ENCODE assay signal across 7 cellular contexts in the genomic region with DNA sequence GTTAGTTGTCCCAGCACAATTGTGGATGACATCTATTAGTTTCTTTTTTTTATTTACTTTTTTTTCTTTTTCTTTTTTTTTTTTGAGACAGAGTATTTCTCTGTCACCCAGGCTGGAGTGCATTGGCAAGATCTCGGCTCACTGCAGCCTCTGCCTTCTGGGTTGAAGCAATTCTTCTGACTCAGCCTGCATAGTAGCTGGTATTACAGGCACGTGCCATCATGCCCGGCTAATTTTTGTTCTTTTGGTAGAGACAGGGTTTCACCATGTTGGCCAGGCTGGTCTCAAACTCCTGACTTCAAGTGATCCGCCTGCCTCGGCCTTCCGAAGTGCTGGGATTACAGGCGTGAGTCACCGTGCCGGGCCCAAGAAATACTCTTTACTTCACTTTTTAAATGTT. TPM values are rescaled to one million over a fixed set of nuclear protein-coding genes. Genes with fewer than 3 reads are reported as not detected.
DNase-seq lines count a peak whose midpoint lies in the region; ATAC-seq, FAIRE-seq and TF ChIP-seq lines count a peak whose summit lies in the region.
"Not testable (repeated sequence)": the region's sequence is repeated elsewhere in the genome, so short reads cannot be mapped to it uniquely, and the experiment has no call there.

No MANE protein-coding gene starts in this region.

- H3K4me3 Mint-ChIP-seq in immature natural killer cell = peak overlapping the region; percentile 5 to 53 (median 32)
- peak overlapping the region; percentile 52 for H3K4me3 Mint-ChIP-seq in neural crest cell

- 0 out of 2 replicates have a peak overlapping the region, but pooled peaks have one; percentile 30 for H2AFZ ChIP-seq in GM23248
- not testable (repeated sequence) for H2AFZ ChIP-seq in K562 (ENCODE audit: low read depth, low read length)

- peak; percentile 67 for DNase-seq in GM23248
- DNase-seq in RWPE1 (ENCODE audit: low spot score); K562 (ENCODE audit: extremely low read depth in 1 of 4, low spot score in 3 of 4); esophagus squamous epithelium (lab: John Stamatoyannopoulos, UW); immature natural killer cell; neural crest cell (ENCODE audit: low read depth, low spot score); thoracic aorta (ENCODE audit: low spot score): not testable (repeated sequence)

- POLR2A ChIA-PET in RWPE1 (lab: Yijun Ruan, JAX; ENCODE audit: low non-redundant PET) = not testable (repeated sequence)
- POLR2A ChIA-PET in K562 (lab: Yijun Ruan, JAX) = interaction anchor here (0.6 to 1.4 kb wide), 4 partner anchors 11 to 174 kb away, joined by 3 to 4 read pairs (median 4); no protein-coding TSS in a partner anchor

- CTCF ChIA-PET in RWPE1 (lab: Yijun Ruan, JAX); K562 (lab: Yijun Ruan, JAX; ENCODE audit: low intra/inter-chr PET ratio): not testable (repeated sequence)

- not testable (repeated sequence) for TF ChIP-seq RAD21 in K562 (CRISPR knock-in tag; conservative IDR thresholded peaks at IDR 0.05 in 1 of 2, IDR thresholded peaks at IDR 0.05 in 1 of 2)

- H3K4me2 ChIP-seq in GM23248 (ENCODE audit: unreplicated experiment) = peak overlapping the region; percentile 90
- H3K4me2 ChIP-seq in K562 (ENCODE audit: insufficient read depth, low read length) = not testable (repeated sequence)

- H3K36me3 Mint-ChIP-seq in immature natural killer cell (peaks cover 9 to 11% (median 10%) of the 10 kb centered on the region in 3 donors), neural crest cell (ENCODE audit: low read depth) (peaks cover 25% of the 10 kb centered on the region)

- H3K4me3 ChIP-seq in GM23248, K562, esophagus squamous epithelium, thoracic aorta: not testable (repeated sequence)

- in situ Hi-C loops in GM23248 (cut with MboI); K562 (cut with MboI): not testable (repeated sequence)

- not testable (repeated sequence) for TF ChIP-seq POLR2A in K562 (conservative IDR thresholded peaks at IDR 0.05); esophagus squamous epithelium (IDR thresholded peaks at IDR 0.05)

- H3K36me3 ChIP-seq in GM23248 (ENCODE audit: low read depth); thoracic aorta: not testable (repeated sequence)
- H3K36me3 ChIP-seq in K562 (ENCODE audit: control insufficient read depth, insufficient read depth, low read length) (peaks cover 40% of the 10 kb centered on the region), esophagus squamous epithelium (peaks cover 0 to 32% (median 9%) of the 10 kb centered on the region in 3 donors)

- not testable (repeated sequence) for FAIRE-seq in K562 (lab: Jason Lieb, UNC)

- not testable (repeated sequence) for H3K9me3 ChIP-seq in GM23248 (ENCODE audit: low read depth); K562 (replicated peaks; ENCODE audit: control insufficient read depth, insufficient read depth, low read depth, low read length); esophagus squamous epithelium; thoracic aorta

- H3K4me1 Mint-ChIP-seq in immature natural killer cell (peaks cover 36 to 37% of the 10 kb centered on the region in 2 donors), neural crest cell (peaks cover 34% of the 10 kb centered on the region)

- intact Hi-C loops in K562 (cut with micrococcal nuclease) = loop anchor here (2.0 kb wide), 1 partner anchor 38 kb away; the partner anchor contains the start of gene ZNF816
- intact Hi-C loops in esophagus squamous epithelium (cut with DNase I) = not testable (repeated sequence)

- not testable (repeated sequence) for H3K27ac Mint-ChIP-seq in immature natural killer cell; neural crest cell (ENCODE audit: unreplicated experiment)

- 80 to 82% methylated on average over 9 of the region's 9 CpGs for WGBS in GM23248 (ENCODE audit: low coverage in 1 of 2, low lambda C conversion rate in 2 of 2, missing lambda C conversion rate in 2 of 2), 2 experiments
- 92% methylated on average over 8 of the region's 9 CpGs for WGBS in K562 (ENCODE audit: insufficient coverage, low coverage, missing lambda C conversion rate)
- WGBS in esophagus squamous epithelium, 2 donors = 52 to 63% methylated on average over 9 of the region's 9 CpGs

- not testable (repeated sequence) for H3K9me3 Mint-ChIP-seq in immature natural killer cell, neural crest cell

- peaks cover 15% of the 10 kb centered on the region; the same call in 1 of the 2 replicates for H3K4me1 ChIP-seq in GM23248 (ENCODE audit: insufficient read depth)
- H3K4me1 ChIP-seq in K562 (replicated peaks in 1 of 2; ENCODE audit: control insufficient read depth in 2 of 2, insufficient read depth in 2 of 2, low read length in 2 of 2) = peaks cover 11 to 13% of the 10 kb centered on the region in 2 experiments; a peak in 3 of 5 replicates
- H3K4me1 ChIP-seq in esophagus squamous epithelium = peaks cover 9 to 26% (median 12%) of the 10 kb centered on the region in 3 donors
- H3K4me1 ChIP-seq in thoracic aorta (ENCODE audit: control insufficient read depth in 1 of 2, low read depth in 2 of 2) = peaks cover 0 to 15% of the 10 kb centered on the region in 2 donors

- H3K79me2 ChIP-seq in GM23248 (ENCODE audit: insufficient read depth) = not testable (repeated sequence)
- peaks cover 24% of the 10 kb centered on the region for H3K79me2 ChIP-seq in K562 (ENCODE audit: control insufficient read depth, insufficient read depth, low read length)

- H3K27me3 Mint-ChIP-seq in immature natural killer cell (ENCODE audit: low read depth in 3 of 3); neural crest cell (ENCODE audit: low read depth): not testable (repeated sequence)

- H3K27ac ChIP-seq in GM23248 = peak overlapping the region; percentile 86
- peak overlapping the region; percentile 94 for H3K27ac ChIP-seq in RWPE1
- H3K27ac ChIP-seq in K562 (ENCODE audit: extremely low read depth, low read depth, low read length) = not testable (repeated sequence)
- H3K27ac ChIP-seq in esophagus squamous epithelium = peak overlapping the region in 3 of 4 donors; percentile 86 to 92 (median 88)
- peak overlapping the region; percentile 87 to 89 for H3K27ac ChIP-seq in thoracic aorta

- TF ChIP-seq CTCF in RWPE1 (conservative IDR thresholded peaks at IDR 0.05; ENCODE audit: low read depth); K562 (IDR thresholded peaks at IDR 0.05 in 2 of 3, conservative IDR thresholded peaks at IDR 0.05 in 1 of 3; ENCODE audit: insufficient read depth in 2 of 3, low read depth in 1 of 3, low read length in 3 of 3); esophagus squamous epithelium (IDR thresholded peaks at IDR 0.05); neural crest cell (conservative IDR thresholded peaks at IDR 0.05); thoracic aorta (IDR thresholded peaks at IDR 0.05): not testable (repeated sequence)

- ATAC-seq in K562; thoracic aorta (ENCODE audit: insufficient number of reproducible peaks, low FRiP score, low read depth): not testable (repeated sequence)

- not testable (repeated sequence) for H4K20me1 ChIP-seq in GM23248 (ENCODE audit: insufficient read depth); K562 (replicated peaks; ENCODE audit: control insufficient read depth, insufficient read depth, low read length)

- H3K9ac ChIP-seq in GM23248; K562 (ENCODE audit: insufficient read depth in 1 of 2, low read depth in 2 of 2, low read length in 2 of 2): not testable (repeated sequence)

- TF ChIP-seq EP300 in K562 (IDR thresholded peaks at IDR 0.05; ENCODE audit: low read length) = not testable (repeated sequence)

- H3F3A ChIP-seq in GM23248 (ENCODE audit: insufficient read depth) = peaks cover 15% of the 10 kb centered on the region

- H3K27me3 ChIP-seq in GM23248 (replicated peaks; ENCODE audit: insufficient read depth); K562 (ENCODE audit: control insufficient read depth in 2 of 2, insufficient read depth in 2 of 2, low read length in 2 of 2); esophagus squamous epithelium; thoracic aorta (replicated peaks; ENCODE audit: insufficient read depth): not testable (repeated sequence)

- H3K9me1 ChIP-seq in K562 (ENCODE audit: control insufficient read depth, insufficient read depth, low read length) = not testable (repeated sequence)

- not testable (repeated sequence) for H3K9me2 ChIP-seq in GM23248 (ENCODE audit: insufficient read depth)

- BruUV-seq in K562 (replicated peaks; lab: Mats Ljungman, UMichigan) = not testable (repeated sequence)

RNA-seq across cellular contexts. Expression of gene ZNF888, which starts 1.4 kb away (rescaled TPM):
- 0.76 and 5.1 TPM in 2 replicates for total RNA-seq in GM23248 (2014; rRNA removed; shearing (Covaris generic))
- polyA plus RNA-seq in GM23248 (2016; fragmentation: Nextera tagmentation; extraction: Ambion mirVana) = 1.4 and 1.6 TPM in 2 replicates
- total RNA-seq in K562 (2011; cell fraction: chromatin; rRNA removed; ENCODE audit: low replicate concordance) = 11.0 and 36.0 TPM in 2 replicates
- total RNA-seq in K562 (2011; cell fraction: nucleolus; rRNA removed) = 7.5 and 10.3 TPM in 2 replicates
- total RNA-seq in K562 (2011; cell fraction: nucleoplasm; rRNA removed) = 12.6 and 13.6 TPM in 2 replicates
- 6.9 and 8.9 TPM in 2 replicates for total RNA-seq in K562 (2014; rRNA removed)
- total RNA-seq in K562 (2014; rRNA removed; fragmentation: Illumina TruSeq; extraction: Trizol) = 13.3 and 15.5 TPM in 2 replicates
- total RNA-seq in K562 (2015; rRNA removed; fragmentation: Illumina TruSeq; extraction: Trizol) = 12.1 TPM in 2 replicates
- 8.3 and 10.7 TPM in 2 replicates for total RNA-seq in K562 (2021)
- 9.6 and 12.5 TPM in 2 replicates for polyA plus RNA-seq in K562 (2011; rRNA removed)
- 2.2 and 4.6 TPM in 2 replicates for polyA plus RNA-seq in K562 (2011; cell fraction: cytosol; rRNA removed)
- 7.9 and 8.3 TPM in 2 replicates for polyA plus RNA-seq in K562 (2011; cell fraction: nucleus; rRNA removed)
- polyA plus RNA-seq in K562 (2012) = 7.5 and 8.1 TPM in 2 replicates
- polyA plus RNA-seq in K562 (2014; fragmentation: Illumina TruSeq; extraction: Trizol) = 9.9 and 10.1 TPM in 2 replicates
- polyA plus RNA-seq in K562 (2014; fragmentation: Nextera tagmentation; extraction: Ambion mirVana) = 1 to 10 TPM; 1.6 to 2.7 TPM
- polyA plus RNA-seq in K562 (2014; rRNA removed) = 4.5 and 5.9 TPM in 2 replicates
- polyA minus RNA-seq in K562 (2011; rRNA and poly(A)+ RNA removed) = 40.2 and 44.6 TPM in 2 replicates
- 10.2 and 14.1 TPM in 2 replicates for polyA minus RNA-seq in K562 (2011; cell fraction: cytosol; rRNA and poly(A)+ RNA removed)
- polyA minus RNA-seq in K562 (2011; cell fraction: nucleus; rRNA and poly(A)+ RNA removed) = 7.1 and 13.7 TPM in 2 replicates
- total RNA-seq in esophagus squamous epithelium = 1 to 10 TPM; 1.8 to 6.3 (median 4.1) TPM
- polyA plus RNA-seq in immature natural killer cell = 1 to 10 TPM; 1.9 to 3.9 (median 1.9) TPM
- total RNA-seq in neural crest cell = 8.0 and 8.2 TPM in 2 replicates
- total RNA-seq in thoracic aorta = 1 to 10 TPM; 1.4 to 2.6 TPM

RNA-seq across cellular contexts. Expression of gene ZNF320, which starts 27.2 kb away (rescaled TPM):
- total RNA-seq in GM23248 (2014; rRNA removed; shearing (Covaris generic)) = 3.8 and 16.4 TPM in 2 replicates
- polyA plus RNA-seq in GM23248 (2016; fragmentation: Nextera tagmentation; extraction: Ambion mirVana) (4.3 and 5.3 TPM in 2 replicates), K562 (2011; rRNA removed) (25.4 and 25.6 TPM in 2 replicates), K562 (2014; fragmentation: Illumina TruSeq; extraction: Trizol) (8.3 and 11.4 TPM in 2 replicates), K562 (2014; fragmentation: Nextera tagmentation; extraction: Ambion mirVana) (1 to 10 TPM; 5.4 to 6.5 TPM), K562 (2014; rRNA removed) (11.0 and 15.6 TPM in 2 replicates), immature natural killer cell (1 to 10 TPM in 2 of 3 donors, not detected in 1; 4.9 to 5.5 TPM)
- 55.5 and 61.4 TPM in 2 replicates for total RNA-seq in K562 (2011; cell fraction: chromatin; rRNA removed; ENCODE audit: low replicate concordance)
- total RNA-seq in K562 (2011; cell fraction: nucleolus; rRNA removed) = 37.0 and 39.7 TPM in 2 replicates
- total RNA-seq in K562 (2011; cell fraction: nucleoplasm; rRNA removed) = 68.2 and 105 TPM in 2 replicates
- total RNA-seq in K562 (2014; rRNA removed) (7.7 and 8.3 TPM in 2 replicates), K562 (2014; rRNA removed; fragmentation: Illumina TruSeq; extraction: Trizol) (14.6 and 16.1 TPM in 2 replicates), K562 (2015; rRNA removed; fragmentation: Illumina TruSeq; extraction: Trizol) (11.4 and 11.7 TPM in 2 replicates), K562 (2021) (11.9 and 14.2 TPM in 2 replicates), esophagus squamous epithelium (10 to 100 TPM in 1 of 4 donors, 1 to 10 TPM in 3; 2.3 to 10.5 (median 5.5) TPM), neural crest cell (26.9 and 38.1 TPM in 2 replicates), thoracic aorta (10 to 100 TPM; 18.3 to 26.1 TPM)
- 17.0 and 19.1 TPM in 2 replicates for polyA plus RNA-seq in K562 (2011; cell fraction: cytosol; rRNA removed)
- polyA plus RNA-seq in K562 (2011; cell fraction: nucleus; rRNA removed) = 30.1 and 33.0 TPM in 2 replicates
- polyA plus RNA-seq in K562 (2012) = 6.8 and 8.5 TPM in 2 replicates
- polyA minus RNA-seq in K562 (2011; rRNA and poly(A)+ RNA removed) = 12.1 and 14.5 TPM in 2 replicates
- 8.3 and 17.6 TPM in 2 replicates for polyA minus RNA-seq in K562 (2011; cell fraction: cytosol; rRNA and poly(A)+ RNA removed)
- 12.3 and 13.2 TPM in 2 replicates for polyA minus RNA-seq in K562 (2011; cell fraction: nucleus; rRNA and poly(A)+ RNA removed)

RNA-seq across cellular contexts. Expression of gene ZNF816, which starts 38.0 kb away (rescaled TPM):
- 3.0 and 6.7 TPM in 2 replicates for total RNA-seq in GM23248 (2014; rRNA removed; shearing (Covaris generic))
- polyA plus RNA-seq in GM23248 (2016; fragmentation: Nextera tagmentation; extraction: Ambion mirVana) (4.3 and 4.7 TPM in 2 replicates), K562 (2011; rRNA removed) (18.0 and 18.8 TPM in 2 replicates), K562 (2014; fragmentation: Illumina TruSeq; extraction: Trizol) (13.0 and 13.1 TPM in 2 replicates), K562 (2014; fragmentation: Nextera tagmentation; extraction: Ambion mirVana) (10 to 100 TPM; 11.1 to 17.0 TPM), K562 (2014; rRNA removed) (6.6 and 8.6 TPM in 2 replicates), immature natural killer cell (10 to 100 TPM in 1 of 3 donors, 1 to 10 TPM in 2; 9.8 to 21.0 (median 10.0) TPM)
- 30.0 and 80.9 TPM in 2 replicates for total RNA-seq in K562 (2011; cell fraction: chromatin; rRNA removed; ENCODE audit: low replicate concordance)
- total RNA-seq in K562 (2011; cell fraction: nucleolus; rRNA removed) = 20.5 and 22.0 TPM in 2 replicates
- 27.3 and 32.6 TPM in 2 replicates for total RNA-seq in K562 (2011; cell fraction: nucleoplasm; rRNA removed)
- total RNA-seq in K562 (2014; rRNA removed) (10.7 and 11.3 TPM in 2 replicates), K562 (2014; rRNA removed; fragmentation: Illumina TruSeq; extraction: Trizol) (23.4 and 24.0 TPM in 2 replicates), K562 (2015; rRNA removed; fragmentation: Illumina TruSeq; extraction: Trizol) (19.3 and 23.3 TPM in 2 replicates), K562 (2021) (12.0 and 15.5 TPM in 2 replicates), esophagus squamous epithelium (1 to 10 TPM in 3 of 4 donors, under 1 TPM in 1; 0.91 to 7.8 (median 6.2) TPM), neural crest cell (12.0 and 13.8 TPM in 2 replicates), thoracic aorta (10 to 100 TPM in 1 of 2 donors, 1 to 10 TPM in 1; 6.5 to 13.7 TPM)
- 4.3 and 9.0 TPM in 2 replicates for polyA plus RNA-seq in K562 (2011; cell fraction: cytosol; rRNA removed)
- 11.3 and 15.3 TPM in 2 replicates for polyA plus RNA-seq in K562 (2011; cell fraction: nucleus; rRNA removed)
- polyA plus RNA-seq in K562 (2012) = 7.6 and 7.8 TPM in 2 replicates
- polyA minus RNA-seq in K562 (2011; rRNA and poly(A)+ RNA removed) = 30.0 and 35.9 TPM in 2 replicates
- polyA minus RNA-seq in K562 (2011; cell fraction: cytosol; rRNA and poly(A)+ RNA removed) = 12.1 and 19.6 TPM in 2 replicates
- 8.2 and 20.2 TPM in 2 replicates for polyA minus RNA-seq in K562 (2011; cell fraction: nucleus; rRNA and poly(A)+ RNA removed)
